ENCODE assay signal across 26 cellular contexts in genomic region chr1:184637664-184638063, GRCh38.
"Had no signal": no experiment of that assay in that cellular context is flagged by ENCODE, and none has a peak within 500 bp of the region (broad histone marks: within the 10 kb centered on the region; RNA-seq: fewer than 3 reads in every experiment).

No MANE protein-coding gene starts in this region.

- H3K36me3 ChIP-seq: heart right ventricle, left lung, neutrophil, right lobe of liver, suprapubic skin, vagina had no signal

- H2AFZ ChIP-seq: parathyroid adenoma had no signal

- H3K4me3 ChIP-seq: dorsolateral prefrontal cortex, heart right ventricle, left lung, mucosa of descending colon, right lobe of liver, suprapubic skin, vagina had no signal

- DNase-seq: dorsolateral prefrontal cortex; effector CD8-positive, alpha-beta T cell; endodermal cell; foreskin melanocyte; glutamatergic neuron; heart right ventricle; hippocampal formation; left cardiac atrium; left lung; mesenchymal stem cell; mucosa of descending colon; naive B cell; right lobe of liver; small intestine; stimulated activated CD4-positive, alpha-beta T cell treated with anti-CD3 and anti-CD28 coated beads, Interleukin-15, amount 100 ng/mL, for 24 hours; stimulated activated CD4-positive, alpha-beta T cell treated with anti-CD3 and anti-CD28 coated beads, Interleukin-2, amount 100 ng/mL, for 48 hours; stimulated activated naive B cell treated with anti-CD40 and anti-IgM and Interleukin-4, amounts not matched to agents 10 μg/mL and 1 μg/mL and 100 μg/mL, for 72 hours; stimulated activated naive CD8-positive, alpha-beta T cell treated with anti-CD3 and anti-CD28 coated beads, Interleukin-15, amount 100 ng/mL, for 72 hours; trophoblast cell had no signal

- ATAC-seq: esophagus mucosa; heart right ventricle; left cardiac atrium; left lung; mucosa of descending colon; natural killer cell treated with Interleukin-12 subunit alpha and Interleukin-12 subunit beta and Interleukin-15 and Interleukin-18, amount 100 ng/mL, for 72 hours; right lobe of liver; stimulated activated naive B cell treated with anti-CD40 and anti-IgM and Interleukin-4, amounts not matched to agents 10 μg/mL and 1 μg/mL and 100 μg/mL, for 72 hours; stimulated activated naive CD8-positive, alpha-beta T cell treated with anti-CD3 and anti-CD28 coated beads, Interleukin-15, amount 100 ng/mL, for 72 hours had no signal

- H3K9ac ChIP-seq: parathyroid adenoma had no signal

- H3K4me1 ChIP-seq: parathyroid adenoma, vagina had no signal

- H3K79me2 ChIP-seq: parathyroid adenoma had no signal

- H3K27me3 ChIP-seq: dorsolateral prefrontal cortex, heart right ventricle, left lung, neutrophil, right lobe of liver, suprapubic skin, vagina had no signal

- H3K9me3 ChIP-seq: heart right ventricle, left lung, mucosa of descending colon, neutrophil, right lobe of liver, suprapubic skin, vagina had no signal

- H3K27ac ChIP-seq: dorsolateral prefrontal cortex, epithelial cell of prostate, left lung, neutrophil, parathyroid adenoma, right lobe of liver, suprapubic skin, vagina had no signal
